In genomic region chr1:29236993-29237905, GRCh38 we compare ENCODE assay signal across 7 cellular contexts. TPM values are rescaled to one million over a fixed set of nuclear protein-coding genes. Genes with fewer than 3 reads are reported as not detected.
A peak's percentile ranks its signal among the peaks of the same experiment; 100 is the strongest.
DNase-seq lines count a peak whose midpoint lies in the region; FAIRE-seq and TF ChIP-seq lines count a peak whose summit lies in the region.

No MANE protein-coding gene starts in this region.

- H3K27me3 Mint-ChIP-seq in MCF 10A (ENCODE audit: insufficient read depth, unreplicated experiment), result peaks cover 14% of the 10 kb centered on the region

- H3K27ac Mint-ChIP-seq in MCF 10A (ENCODE audit: low read depth, unreplicated experiment), result peak overlapping the region; percentile 61

- BruUV-seq in MCF 10A (replicated peaks; lab: Mats Ljungman, UMichigan), result TSS peak; percentile 61

- H3K27ac ChIP-seq in small intestine (ENCODE audit: low read depth in 1 of 2, low read length in 1 of 2), result no peak overlapping the region

- peaks cover 6% of the 10 kb centered on the region for H3K36me3 Mint-ChIP-seq in MCF 10A (ENCODE audit: insufficient read depth, unreplicated experiment)

- CTCF ChIA-PET in MCF 10A (lab: Yijun Ruan, JAX), result interaction anchor here (0.6 to 1.4 kb wide), 9 partner anchors 8 to 1478 kb away, joined by 3 to 6 read pairs (median 3); no protein-coding TSS in a partner anchor

- DNase-seq in GM12864 (ENCODE audit: low read depth) (no peak), NCI-H69 (lab: John Stamatoyannopoulos, UW) (peak; percentile 51), MCF 10A (ENCODE audit: unreplicated experiment) (peak; percentile 41), iPS-NIHi7 (ENCODE audit: extremely low spot score) (peak; percentile 39), small intestine (no peak), pons (ENCODE audit: low spot score) (no peak), NCI-H1048 (lab: John Stamatoyannopoulos, UW) (no peak)

- TF ChIP-seq CTCF in GM12864 (IDR thresholded peaks at IDR 0.05; ENCODE audit: low read depth, low read length, missing control alignments) (no peak), MCF 10A (IDR thresholded peaks at IDR 0.05; ENCODE audit: unreplicated experiment) (no peak)

- H3K4me3 ChIP-seq in GM12864 (ENCODE audit: low read depth, low read length) (peak overlapping the region; percentile 18; the same call in 1 of the 2 replicates), small intestine (ENCODE audit: low read depth in 1 of 2, low read length in 2 of 2) (peak overlapping the region; percentile 20 to 48)

- intact Hi-C loops in MCF 10A (cut with micrococcal nuclease), result loop anchor here (1.0 to 10.0 kb wide), 7 partner anchors 105 to 874 kb away; no protein-coding TSS in a partner anchor

- H3K9me3 ChIP-seq in small intestine (ENCODE audit: control insufficient read depth, low read depth), result no peaks in the 10 kb centered on the region

- no peak for FAIRE-seq in small intestine (lab: Jason Lieb, UNC)

- H3K36me3 ChIP-seq in small intestine (ENCODE audit: control insufficient read depth in 2 of 2, insufficient read depth in 2 of 2, low read length in 2 of 2), result no peaks in the 10 kb centered on the region

- WGBS in small intestine, 3 donors, result 0 to 1% (median 1%) methylated on average over 50 to 95 of the region's 95 CpGs

- H3K9me3 Mint-ChIP-seq in MCF 10A (ENCODE audit: unreplicated experiment), result no peaks in the 10 kb centered on the region

- H3K27me3 ChIP-seq in small intestine (ENCODE audit: control insufficient read depth in 2 of 2, insufficient read depth in 2 of 2, low read length in 2 of 2), result peaks cover 8 to 15% of the 10 kb centered on the region in 2 donors

- POLR2A ChIA-PET in MCF 10A (lab: Yijun Ruan, JAX), result interaction anchor here (0.6 to 2.7 kb wide), 6 partner anchors 34 to 1658 kb away, joined by 3 to 14 read pairs (median 4); no protein-coding TSS in a partner anchor

- peaks cover 30% of the 10 kb centered on the region for H3K4me1 Mint-ChIP-seq in MCF 10A (ENCODE audit: insufficient read depth, unreplicated experiment)

- peak overlapping the region; percentile 93 for H3K4me3 Mint-ChIP-seq in MCF 10A (ENCODE audit: unreplicated experiment)

- H3K4me1 ChIP-seq in small intestine (ENCODE audit: control insufficient read depth in 2 of 2, insufficient read depth in 1 of 2, low read depth in 1 of 2, low read length in 1 of 2), result no peaks in the 10 kb centered on the region

RNA-seq across cellular contexts. Expression of gene PTPRU, which starts 0.9 kb away (rescaled TPM):
- total RNA-seq in MCF 10A (2022), result 24.1 and 26.8 TPM in 2 replicates
- polyA plus RNA-seq in small intestine, result 1 to 10 TPM in 1 of 3 donors, under 1 TPM in 1, not detected in 1; 0.27 to 4.3 TPM

RNA-seq across cellular contexts. Expression of gene MECR, which starts 6.5 kb away (rescaled TPM):
- total RNA-seq in MCF 10A (2022), result 46.2 and 59.1 TPM in 2 replicates
- polyA plus RNA-seq in small intestine, result 10 to 100 TPM in 2 of 3 donors, 1 to 10 TPM in 1; 9.7 to 20.0 (median 19.2) TPM

RNA-seq across cellular contexts. Expression of gene SRSF4, which starts 55.5 kb away (rescaled TPM):
- 95.8 and 97.9 TPM in 2 replicates for total RNA-seq in MCF 10A (2022)
- 10 to 100 TPM; 65.1 to 99.3 (median 71.9) TPM for polyA plus RNA-seq in small intestine

Comparison
In these comparisons a context has a peak if more than half of its experiments do, and no peak if none do; other contexts are left out.
1. DNase-seq: peak in NCI-H69 (single experiment), MCF 10A (single experiment) and iPS-NIHi7 (single experiment); none in GM12864 (single experiment), small intestine (single experiment), pons (single experiment) and NCI-H1048 (single experiment).